ENCODE assay signal across 18 cellular contexts in the genomic region with DNA sequence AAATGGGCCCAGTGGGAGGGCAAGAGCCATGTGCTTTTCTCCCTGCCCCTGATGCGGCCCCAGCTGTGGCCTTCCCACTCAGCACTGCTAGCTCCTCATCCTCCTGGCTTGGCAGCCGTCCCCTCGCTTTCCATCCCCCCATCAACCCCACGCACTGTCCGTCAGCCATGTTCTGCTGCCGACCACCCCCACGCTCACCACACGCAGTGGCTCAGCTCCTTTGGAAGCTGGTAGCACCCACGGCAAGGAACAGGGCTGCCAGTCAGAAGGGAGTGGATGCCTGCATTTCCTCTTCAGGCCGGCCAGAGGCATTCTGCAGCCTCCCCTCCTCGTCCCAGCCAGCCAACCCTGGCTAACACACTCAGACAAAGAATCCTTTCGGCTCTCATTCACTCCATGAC. TPM values are rescaled to one million over a fixed set of nuclear protein-coding genes. Genes with fewer than 3 reads are reported as not detected.
DNase-seq lines count a peak whose midpoint lies in the region; ATAC-seq and TF ChIP-seq lines count a peak whose summit lies in the region.
"Had no signal": no experiment of that assay in that cellular context is flagged by ENCODE, and none has a peak within 500 bp of the region (broad histone marks: within the 10 kb centered on the region; RNA-seq: fewer than 3 reads in every experiment).

No MANE protein-coding gene starts in this region.

- no peaks in the 10 kb centered on the region for H3K9me3 ChIP-seq in gastroesophageal sphincter
- H3K9me3 ChIP-seq: HAP-1 had no signal

- TF ChIP-seq CTCF in brain (conservative IDR thresholded peaks at IDR 0.05) (no peak), progenitor cell of endocrine pancreas (IDR thresholded peaks at IDR 0.05; ENCODE audit: unreplicated experiment) (no peak), gastroesophageal sphincter (IDR thresholded peaks at IDR 0.05) (no peak)

- H3K4me3 Mint-ChIP-seq in brain (no peak overlapping the region), progenitor cell of endocrine pancreas (ENCODE audit: low read depth) (no peak overlapping the region)
- H3K4me3 Mint-ChIP-seq: activated T-helper 1 cell treated with anti-CD3 and anti-CD28 coated beads, Interleukin-12 subunit alpha, Interleukin-12 subunit beta, Interleukin-2, Interleukin-4 antibody, amounts not matched to agents 30 ng/mL and 10 ng/mL and 1 ng/mL, durations not matched to agents 14 hours and 24 hours and 36 hours had no signal

- ATAC-seq in gastroesophageal sphincter (no peak), HG02678 (IDR thresholded peaks at IDR 0.05; ENCODE audit: unreplicated experiment) (no peak)
- ATAC-seq: esophagus mucosa, GM12878 had no signal

- WGBS in gastroesophageal sphincter (ENCODE audit: low coverage in 1 of 2), 2 donors, result 63 to 83% methylated on average over 2 to 7 of the region's 12 CpGs

- peak overlapping the region; percentile 10 to 85 (median 48) for H3K27ac Mint-ChIP-seq in brain
- H3K27ac Mint-ChIP-seq in progenitor cell of endocrine pancreas, result no peak overlapping the region
- H3K27ac Mint-ChIP-seq: activated T-helper 1 cell treated with anti-CD3 and anti-CD28 coated beads, Interleukin-12 subunit alpha, Interleukin-12 subunit beta, Interleukin-2, Interleukin-4 antibody, amounts not matched to agents 30 ng/mL and 10 ng/mL and 1 ng/mL, durations not matched to agents 14 hours and 24 hours and 36 hours had no signal

- peaks cover 0 to 53% of the 10 kb centered on the region in 2 donors for H3K36me3 ChIP-seq in gastroesophageal sphincter

- TF ChIP-seq EP300 in gastroesophageal sphincter (IDR thresholded peaks at IDR 0.05), result no peak

- DNase-seq in NCI-H2029 treated with DMSO at 0.1 percent for 48 hours (lab: John Stamatoyannopoulos, UW), result peak; percentile 14
- no peak for DNase-seq in NCI-H2029 (lab: John Stamatoyannopoulos, UW)
- peak; percentile 8 for DNase-seq in DMS114 treated with DMSO at 0.1 percent for 48 hours (lab: John Stamatoyannopoulos, UW; ENCODE audit: unreplicated experiment)
- peak; percentile 31 for DNase-seq in midbrain (lab: John Stamatoyannopoulos, UW)
- no peak for DNase-seq in progenitor cell of endocrine pancreas (ENCODE audit: low spot score, unreplicated experiment)
- DNase-seq: DND-41, NCI-H2081, SIG-M5, WERI-Rb-1 had no signal

- H3K9me3 Mint-ChIP-seq in brain (no peaks in the 10 kb centered on the region), progenitor cell of endocrine pancreas (ENCODE audit: low read depth) (no peaks in the 10 kb centered on the region)
- H3K9me3 Mint-ChIP-seq: activated T-helper 1 cell treated with anti-CD3 and anti-CD28 coated beads, Interleukin-12 subunit alpha, Interleukin-12 subunit beta, Interleukin-2, Interleukin-4 antibody, amounts not matched to agents 30 ng/mL and 10 ng/mL and 1 ng/mL, durations not matched to agents 14 hours and 24 hours and 36 hours had no signal

- H3K27me3 Mint-ChIP-seq in brain, result peaks cover 10% of the 10 kb centered on the region
- H3K27me3 Mint-ChIP-seq in progenitor cell of endocrine pancreas, result no peaks in the 10 kb centered on the region

- H3K36me3 Mint-ChIP-seq in brain, result peaks cover 23% of the 10 kb centered on the region
- H3K36me3 Mint-ChIP-seq in progenitor cell of endocrine pancreas (ENCODE audit: insufficient read depth), result peaks cover 16% of the 10 kb centered on the region

- H3K27ac ChIP-seq in gastroesophageal sphincter, result peak overlapping the region in 2 of 4 donors; percentile 19 to 39
- H3K27ac ChIP-seq: cardiac muscle cell, WERI-Rb-1 had no signal

- TF ChIP-seq POLR2A in gastroesophageal sphincter (IDR thresholded peaks at IDR 0.05), result no peak

- peaks cover 0 to 57% (median 28%) of the 10 kb centered on the region in 3 donors for H3K4me1 ChIP-seq in gastroesophageal sphincter

- H3K4me3 ChIP-seq in gastroesophageal sphincter, result no peak overlapping the region
- H3K4me3 ChIP-seq: cardiac muscle cell, GM12878, HAP-1 had no signal

- no peaks in the 10 kb centered on the region for H3K27me3 ChIP-seq in gastroesophageal sphincter
- H3K27me3 ChIP-seq: cardiac muscle cell had no signal

- H3K4me1 Mint-ChIP-seq in brain, result peaks cover 50% of the 10 kb centered on the region
- H3K4me1 Mint-ChIP-seq in progenitor cell of endocrine pancreas (ENCODE audit: low read depth), result peaks cover 27% of the 10 kb centered on the region

RNA-seq across cellular contexts. Expression of gene CALM3, which starts 6.3 kb away (rescaled TPM):
- 789 TPM for polyA plus RNA-seq in brain (ENCODE audit: insufficient read depth, low read depth, low replicate concordance)
- total RNA-seq in progenitor cell of endocrine pancreas (387 and 399 TPM in 2 replicates), gastroesophageal sphincter (100 to 1,000 TPM; 128 to 193 (median 163) TPM)

RNA-seq across cellular contexts. Expression of gene PTGIR, which starts 17.4 kb away (rescaled TPM):
- 0.80 TPM for polyA plus RNA-seq in brain (ENCODE audit: insufficient read depth, low read depth, low replicate concordance)
- total RNA-seq in progenitor cell of endocrine pancreas, result not detected in 2 replicates
- 1 to 10 TPM; 3.6 to 5.9 (median 4.3) TPM for total RNA-seq in gastroesophageal sphincter

RNA-seq across cellular contexts. Expression of gene GNG8, which starts 28.6 kb away (rescaled TPM):
- 12.7 TPM for polyA plus RNA-seq in brain (ENCODE audit: insufficient read depth, low read depth, low replicate concordance)
- total RNA-seq in progenitor cell of endocrine pancreas (not detected in 2 replicates), gastroesophageal sphincter (not detected)
- total RNA-seq: cardiac muscle cell, esophagus mucosa, GM12878, urinary bladder had no signal
- polyA plus RNA-seq: urinary bladder had no signal

RNA-seq across cellular contexts. Expression of gene DACT3, which starts 53.5 kb away (rescaled TPM):
- 27.4 TPM for polyA plus RNA-seq in brain (ENCODE audit: insufficient read depth, low read depth, low replicate concordance)
- total RNA-seq in progenitor cell of endocrine pancreas (2.6 and 3.1 TPM in 2 replicates), gastroesophageal sphincter (100 to 1,000 TPM in 1 of 4 donors, 10 to 100 TPM in 3; 42.9 to 105 (median 53.1) TPM)

Comparison
In these comparisons a context has a peak if more than half of its experiments do, and no peak if none do; other contexts are left out.
1. DNase-seq: peak in NCI-H2029 treated with DMSO at 0.1 percent for 48 hours (single experiment), DMS114 treated with DMSO at 0.1 percent for 48 hours (single experiment) and midbrain (single experiment); none in NCI-H2029 (single experiment) and progenitor cell of endocrine pancreas (single experiment).